Comparison of ENCODE assay signal across 15 cellular contexts in genomic region chr2:168602846-168603406, GRCh38.
DNase-seq lines count a peak whose midpoint lies in the region; ATAC-seq and TF ChIP-seq lines count a peak whose summit lies in the region.
"Had no signal": no experiment of that assay in that cellular context is flagged by ENCODE, and none has a peak within 500 bp of the region (broad histone marks: within the 10 kb centered on the region; RNA-seq: fewer than 3 reads in every experiment).

No MANE protein-coding gene starts in this region.

- no peak overlapping the region for H3K4me3 ChIP-seq in OCI-LY3 (ENCODE audit: low read length)
- H3K4me3 ChIP-seq: BLaER1 treated with 17β-estradiol and CSF1 and Interleukin-3, amounts not matched to agents 10 nM and 100 nM; GM23338 had no signal

- no peaks in the 10 kb centered on the region for H3K27me3 Mint-ChIP-seq in activated naive CD8-positive, alpha-beta T cell treated with anti-CD3 and anti-CD28 coated beads, Interleukin-2, amount 50 U/mL, for 24 hours
- no peaks in the 10 kb centered on the region for H3K27me3 Mint-ChIP-seq in activated naive CD8-positive, alpha-beta T cell treated with anti-CD3 and anti-CD28 coated beads for 36 hours
- H3K27me3 Mint-ChIP-seq in dendritic cell treated with granulocyte-macrophage colony-stimulating factor and Interleukin-4, amounts not matched to agents 40 ng/mL and 50 ng/mL, for 4 days: no peaks in the 10 kb centered on the region
- no peaks in the 10 kb centered on the region for H3K27me3 Mint-ChIP-seq in stimulated activated naive CD8-positive, alpha-beta T cell treated with anti-CD3 and anti-CD28 coated beads, Interleukin-15, Interleukin-2, amounts not matched to agents 100 ng/mL and 50 ng/mL, for 24 hours
- no peaks in the 10 kb centered on the region for H3K27me3 Mint-ChIP-seq in osteocyte (ENCODE audit: unreplicated experiment)
- H3K27me3 Mint-ChIP-seq: CD4-positive, alpha-beta T cell had no signal

- H3K4me2 ChIP-seq in OCI-LY3 (ENCODE audit: low read length): peak overlapping the region; percentile 6; the same call in 1 of the 2 replicates
- H3K4me2 ChIP-seq: GM23338 had no signal

- no peak overlapping the region for H3K4me3 Mint-ChIP-seq in activated naive CD8-positive, alpha-beta T cell treated with anti-CD3 and anti-CD28 coated beads, Interleukin-2, amount 50 U/mL, for 24 hours
- H3K4me3 Mint-ChIP-seq in activated naive CD8-positive, alpha-beta T cell treated with anti-CD3 and anti-CD28 coated beads for 36 hours: no peak overlapping the region
- H3K4me3 Mint-ChIP-seq in dendritic cell treated with granulocyte-macrophage colony-stimulating factor and Interleukin-4, amounts not matched to agents 40 ng/mL and 50 ng/mL, for 4 days: no peak overlapping the region
- H3K4me3 Mint-ChIP-seq in stimulated activated naive CD8-positive, alpha-beta T cell treated with anti-CD3 and anti-CD28 coated beads, Interleukin-15, Interleukin-2, amounts not matched to agents 100 ng/mL and 50 ng/mL, for 24 hours: no peak overlapping the region
- no peak overlapping the region for H3K4me3 Mint-ChIP-seq in osteocyte (ENCODE audit: unreplicated experiment)
- H3K4me3 Mint-ChIP-seq: CD4-positive, alpha-beta T cell; GM23338 had no signal

- peaks cover 35% of the 10 kb centered on the region for H3K36me3 Mint-ChIP-seq in activated naive CD8-positive, alpha-beta T cell treated with anti-CD3 and anti-CD28 coated beads, Interleukin-2, amount 50 U/mL, for 24 hours (ENCODE audit: low read depth)
- H3K36me3 Mint-ChIP-seq in activated naive CD8-positive, alpha-beta T cell treated with anti-CD3 and anti-CD28 coated beads for 36 hours: peaks cover 56% of the 10 kb centered on the region
- H3K36me3 Mint-ChIP-seq in dendritic cell treated with granulocyte-macrophage colony-stimulating factor and Interleukin-4, amounts not matched to agents 40 ng/mL and 50 ng/mL, for 4 days (ENCODE audit: low read depth): peaks cover 30% of the 10 kb centered on the region
- peaks cover 52% of the 10 kb centered on the region for H3K36me3 Mint-ChIP-seq in stimulated activated naive CD8-positive, alpha-beta T cell treated with anti-CD3 and anti-CD28 coated beads, Interleukin-15, Interleukin-2, amounts not matched to agents 100 ng/mL and 50 ng/mL, for 24 hours (ENCODE audit: low read depth)
- peaks cover 10% of the 10 kb centered on the region for H3K36me3 Mint-ChIP-seq in osteocyte (ENCODE audit: unreplicated experiment)

- no peak overlapping the region for H3K9ac ChIP-seq in OCI-LY3 (ENCODE audit: low read length)
- H3K9ac ChIP-seq: BLaER1 treated with 17β-estradiol and CSF1 and Interleukin-3, amounts not matched to agents 10 nM and 100 nM had no signal

- H3K4me1 Mint-ChIP-seq in activated naive CD8-positive, alpha-beta T cell treated with anti-CD3 and anti-CD28 coated beads, Interleukin-2, amount 50 U/mL, for 24 hours: peaks cover 46% of the 10 kb centered on the region
- H3K4me1 Mint-ChIP-seq in activated naive CD8-positive, alpha-beta T cell treated with anti-CD3 and anti-CD28 coated beads for 36 hours: peaks cover 28% of the 10 kb centered on the region
- peaks cover 70% of the 10 kb centered on the region for H3K4me1 Mint-ChIP-seq in dendritic cell treated with granulocyte-macrophage colony-stimulating factor and Interleukin-4, amounts not matched to agents 40 ng/mL and 50 ng/mL, for 4 days (ENCODE audit: low read depth)
- peaks cover 51% of the 10 kb centered on the region for H3K4me1 Mint-ChIP-seq in stimulated activated naive CD8-positive, alpha-beta T cell treated with anti-CD3 and anti-CD28 coated beads, Interleukin-15, Interleukin-2, amounts not matched to agents 100 ng/mL and 50 ng/mL, for 24 hours (ENCODE audit: low read depth)
- H3K4me1 Mint-ChIP-seq in osteocyte (ENCODE audit: unreplicated experiment): peaks cover 22% of the 10 kb centered on the region

- no peak overlapping the region for H2AFZ ChIP-seq in OCI-LY3 (ENCODE audit: low read depth, low read length)
- H2AFZ ChIP-seq: GM23338 had no signal

- H3K27ac ChIP-seq in OCI-LY3 (ENCODE audit: low read length): no peak overlapping the region
- H3K27ac ChIP-seq: BLaER1 treated with 17β-estradiol and CSF1 and Interleukin-3, amounts not matched to agents 10 nM and 100 nM had no signal

- no peak for TF ChIP-seq CTCF in OCI-LY3 (IDR thresholded peaks at IDR 0.05; ENCODE audit: low read depth, low read length)
- no peak for TF ChIP-seq CTCF in osteocyte (IDR thresholded peaks at IDR 0.05)

- H3K9me3 ChIP-seq in OCI-LY3 (ENCODE audit: insufficient read depth, low read length): peaks cover 12% of the 10 kb centered on the region; the same call in 1 of the 2 replicates

- H3K27ac Mint-ChIP-seq in activated naive CD8-positive, alpha-beta T cell treated with anti-CD3 and anti-CD28 coated beads, Interleukin-2, amount 50 U/mL, for 24 hours: peak overlapping the region; percentile 50
- no peak overlapping the region for H3K27ac Mint-ChIP-seq in activated naive CD8-positive, alpha-beta T cell treated with anti-CD3 and anti-CD28 coated beads for 36 hours
- H3K27ac Mint-ChIP-seq in dendritic cell treated with granulocyte-macrophage colony-stimulating factor and Interleukin-4, amounts not matched to agents 40 ng/mL and 50 ng/mL, for 4 days: peak overlapping the region; percentile 13
- H3K27ac Mint-ChIP-seq in stimulated activated naive CD8-positive, alpha-beta T cell treated with anti-CD3 and anti-CD28 coated beads, Interleukin-15, Interleukin-2, amounts not matched to agents 100 ng/mL and 50 ng/mL, for 24 hours: peak overlapping the region; percentile 65
- H3K27ac Mint-ChIP-seq in osteocyte (ENCODE audit: unreplicated experiment): no peak overlapping the region
- H3K27ac Mint-ChIP-seq: CD4-positive, alpha-beta T cell; GM23338 had no signal

- H3K27me3 ChIP-seq in OCI-LY3 (ENCODE audit: low read depth, low read length): no peaks in the 10 kb centered on the region
- H3K27me3 ChIP-seq: BLaER1 treated with 17β-estradiol and CSF1 and Interleukin-3, amounts not matched to agents 10 nM and 100 nM had no signal

- no peaks in the 10 kb centered on the region for H3K36me3 ChIP-seq in OCI-LY3 (replicated peaks; ENCODE audit: low read depth, low read length)

- intact Hi-C loops in dendritic cell treated with granulocyte-macrophage colony-stimulating factor and Interleukin-4, amounts not matched to agents 40 ng/mL and 50 ng/mL, for 4 days (cut with micrococcal nuclease): no loop called here

- H3K4me1 ChIP-seq in OCI-LY3 (ENCODE audit: low read length): peaks cover 40% of the 10 kb centered on the region

- peaks cover 28% of the 10 kb centered on the region for H3K9me3 Mint-ChIP-seq in activated naive CD8-positive, alpha-beta T cell treated with anti-CD3 and anti-CD28 coated beads, Interleukin-2, amount 50 U/mL, for 24 hours
- H3K9me3 Mint-ChIP-seq in activated naive CD8-positive, alpha-beta T cell treated with anti-CD3 and anti-CD28 coated beads for 36 hours: peaks cover 27% of the 10 kb centered on the region
- peaks cover 30% of the 10 kb centered on the region for H3K9me3 Mint-ChIP-seq in dendritic cell treated with granulocyte-macrophage colony-stimulating factor and Interleukin-4, amounts not matched to agents 40 ng/mL and 50 ng/mL, for 4 days
- peaks cover 18% of the 10 kb centered on the region for H3K9me3 Mint-ChIP-seq in stimulated activated naive CD8-positive, alpha-beta T cell treated with anti-CD3 and anti-CD28 coated beads, Interleukin-15, Interleukin-2, amounts not matched to agents 100 ng/mL and 50 ng/mL, for 24 hours
- H3K9me3 Mint-ChIP-seq in osteocyte (ENCODE audit: unreplicated experiment): peaks cover 19% of the 10 kb centered on the region

- 0 out of 2 replicates have a peak, but pooled peaks cover 3% of the 10 kb centered on the region for H3K79me2 ChIP-seq in OCI-LY3 (ENCODE audit: low read length)

- DNase-seq in activated naive CD8-positive, alpha-beta T cell treated with anti-CD3 and anti-CD28 coated beads, Interleukin-2, amount 50 U/mL, for 24 hours: no peak
- DNase-seq in activated naive CD8-positive, alpha-beta T cell treated with anti-CD3 and anti-CD28 coated beads for 36 hours: no peak
- DNase-seq in NCI-H1694 (lab: John Stamatoyannopoulos, UW) (no peak), osteocyte (ENCODE audit: extremely low spot score, unreplicated experiment) (no peak)
- DNase-seq: 8988T; AML-193; Calu3; CD4-positive, alpha-beta T cell; DMS 273 treated with DMSO at 0.1 percent for 48 hours had no signal

- no peaks in the 10 kb centered on the region for H4K20me1 ChIP-seq in OCI-LY3 (ENCODE audit: insufficient read depth, low read length)

- peak; percentile 58 for ATAC-seq in activated naive CD8-positive, alpha-beta T cell treated with anti-CD3 and anti-CD28 coated beads, Interleukin-2, amount 50 U/mL, for 24 hours
- ATAC-seq in GM19351 (IDR thresholded peaks at IDR 0.05; ENCODE audit: unreplicated experiment): no peak

Comparison
In these comparisons a context has a peak if more than half of its experiments do, and no peak if none do; other contexts are left out.
1. H3K27ac Mint-ChIP-seq: peak in activated naive CD8-positive, alpha-beta T cell treated with anti-CD3 and anti-CD28 coated beads, Interleukin-2, amount 50 U/mL, for 24 hours (single experiment), dendritic cell treated with granulocyte-macrophage colony-stimulating factor and Interleukin-4, amounts not matched to agents 40 ng/mL and 50 ng/mL, for 4 days (single experiment) and stimulated activated naive CD8-positive, alpha-beta T cell treated with anti-CD3 and anti-CD28 coated beads, Interleukin-15, Interleukin-2, amounts not matched to agents 100 ng/mL and 50 ng/mL, for 24 hours (single experiment); none in activated naive CD8-positive, alpha-beta T cell treated with anti-CD3 and anti-CD28 coated beads for 36 hours (single experiment) and osteocyte (single experiment).